In the genomic region with DNA sequence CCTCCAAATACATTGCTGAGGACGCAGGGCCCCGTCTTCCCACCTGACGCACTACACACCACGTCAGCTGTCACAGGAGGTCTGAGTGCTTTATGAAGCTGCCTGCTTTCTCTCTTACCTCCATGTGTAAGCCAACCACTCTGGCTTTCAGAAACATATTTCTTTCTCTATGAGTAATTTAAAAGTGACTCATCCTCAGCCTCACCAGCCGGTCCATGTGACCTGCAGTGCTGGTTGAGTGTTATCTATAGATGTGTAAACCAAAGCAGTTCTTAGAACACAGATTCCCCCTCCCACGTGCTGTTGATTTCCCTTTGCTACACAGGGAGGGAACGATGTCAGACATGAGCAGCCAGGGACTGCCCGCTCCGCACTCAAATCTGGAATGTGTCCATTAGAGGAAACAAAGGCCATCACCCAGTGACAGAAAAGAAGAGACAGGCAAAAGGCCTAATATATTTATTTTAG, we compare ENCODE assay signal across 8 cellular contexts.
A peak's percentile ranks its signal among the peaks of the same experiment; 100 is the strongest.
DNase-seq lines count a peak whose midpoint lies in the region; ATAC-seq and TF ChIP-seq lines count a peak whose summit lies in the region.

No MANE protein-coding gene starts in this region.

- H3K36me3 ChIP-seq in GM23248 (ENCODE audit: low read depth) (no peaks in the 10 kb centered on the region), stomach (no peaks in the 10 kb centered on the region)

- H3K4me3 ChIP-seq in GM23248 (peak overlapping the region; percentile 47), stomach (no peak overlapping the region)

- peak overlapping the region; percentile 62 for H3K9ac ChIP-seq in GM23248

- H3K27me3 ChIP-seq in GM23248 (replicated peaks; ENCODE audit: insufficient read depth) (no peaks in the 10 kb centered on the region), stomach (no peaks in the 10 kb centered on the region)

- H3K27me3 Mint-ChIP-seq in activated CD8-positive, alpha-beta T cell treated with anti-CD3 and anti-CD28 coated beads, Interleukin-2, amount 10 ng/mL, durations not matched to agents 7 days and 5 days (ENCODE audit: low read depth), result no peaks in the 10 kb centered on the region
- no peaks in the 10 kb centered on the region for H3K27me3 Mint-ChIP-seq in effector memory CD8-positive, alpha-beta T cell
- no peaks in the 10 kb centered on the region for H3K27me3 Mint-ChIP-seq in natural killer cell treated with Interleukin-12 subunit alpha and Interleukin-12 subunit beta and Interleukin-15 and Interleukin-18, amount 100 ng/mL, for 72 hours

- no peak for TF ChIP-seq POLR2A in stomach (IDR thresholded peaks at IDR 0.05)

- no peaks in the 10 kb centered on the region for H3K9me2 ChIP-seq in GM23248 (ENCODE audit: insufficient read depth)

- in situ Hi-C loops in GM23248 (cut with MboI), result no loop called here

- no peak for TF ChIP-seq EP300 in stomach (IDR thresholded peaks at IDR 0.05)

- intact Hi-C loops in stomach (cut with DNase I; ENCODE audit: low total_unique reads), result no loop called here

- no peaks in the 10 kb centered on the region for H3K9me3 ChIP-seq in GM23248 (ENCODE audit: low read depth)
- H3K9me3 ChIP-seq in stomach, result no peaks in the 10 kb centered on the region

- CTCF ChIA-PET in activated CD8-positive, alpha-beta T cell treated with anti-CD3 and anti-CD28 coated beads, Interleukin-2, amount 10 ng/mL, durations not matched to agents 7 days and 5 days (lab: Charles Lee), result interaction anchor here (0.8 to 3.7 kb wide), 16 partner anchors 9 to 162 kb away, joined by 3 to 35 read pairs (median 3); partner anchors contain the start of gene BCL2

- POLR2A ChIA-PET in activated CD8-positive, alpha-beta T cell treated with anti-CD3 and anti-CD28 coated beads, Interleukin-2, amount 10 ng/mL, durations not matched to agents 7 days and 5 days (lab: Charles Lee), result interaction anchor here (0.6 to 13.9 kb wide), 21 partner anchors 10 to 445 kb away, joined by 3 to 152 read pairs (median 5); partner anchors contain the start of gene BCL2

- no peaks in the 10 kb centered on the region for H3K9me3 Mint-ChIP-seq in activated CD8-positive, alpha-beta T cell treated with anti-CD3 and anti-CD28 coated beads, Interleukin-2, amount 10 ng/mL, durations not matched to agents 7 days and 5 days (ENCODE audit: insufficient read depth)
- peaks cover 2 to 7% of the 10 kb centered on the region in 2 donors for H3K9me3 Mint-ChIP-seq in effector memory CD8-positive, alpha-beta T cell
- peaks cover 3% of the 10 kb centered on the region for H3K9me3 Mint-ChIP-seq in natural killer cell treated with Interleukin-12 subunit alpha and Interleukin-12 subunit beta and Interleukin-15 and Interleukin-18, amount 100 ng/mL, for 72 hours

- H3K4me3 Mint-ChIP-seq in activated CD8-positive, alpha-beta T cell treated with anti-CD3 and anti-CD28 coated beads, Interleukin-2, amount 10 ng/mL, durations not matched to agents 7 days and 5 days, result peak overlapping the region; percentile 78
- peak overlapping the region; percentile 75 to 79 for H3K4me3 Mint-ChIP-seq in effector memory CD8-positive, alpha-beta T cell
- H3K4me3 Mint-ChIP-seq in natural killer cell treated with Interleukin-12 subunit alpha and Interleukin-12 subunit beta and Interleukin-15 and Interleukin-18, amount 100 ng/mL, for 72 hours, result peak overlapping the region; percentile 82

- no peaks in the 10 kb centered on the region for H4K20me1 ChIP-seq in GM23248 (ENCODE audit: insufficient read depth)

- WGBS in GM23248 (ENCODE audit: low coverage in 1 of 2, low lambda C conversion rate in 2 of 2, missing lambda C conversion rate in 2 of 2), 2 experiments, result 4 to 5% methylated on average over 9 of the region's 9 CpGs
- WGBS in stomach, 5 donors, result 26 to 34% (median 33%) methylated on average over 9 of the region's 9 CpGs

- no peaks in the 10 kb centered on the region for H3K79me2 ChIP-seq in GM23248 (ENCODE audit: insufficient read depth)

- TF ChIP-seq CTCF in stomach (IDR thresholded peaks at IDR 0.05), result no peak

- peaks cover 21% of the 10 kb centered on the region for H3F3A ChIP-seq in GM23248 (ENCODE audit: insufficient read depth)

- H3K4me2 ChIP-seq in GM23248 (ENCODE audit: unreplicated experiment), result peak overlapping the region; percentile 74

- H3K27ac Mint-ChIP-seq in activated CD8-positive, alpha-beta T cell treated with anti-CD3 and anti-CD28 coated beads, Interleukin-2, amount 10 ng/mL, durations not matched to agents 7 days and 5 days, result peak overlapping the region; percentile 93
- H3K27ac Mint-ChIP-seq in effector memory CD8-positive, alpha-beta T cell, result peak overlapping the region; percentile 97 to 99
- H3K27ac Mint-ChIP-seq in natural killer cell treated with Interleukin-12 subunit alpha and Interleukin-12 subunit beta and Interleukin-15 and Interleukin-18, amount 100 ng/mL, for 72 hours, result peak overlapping the region; percentile 95 to 99

- peak; percentile 92 for ATAC-seq in activated CD8-positive, alpha-beta T cell treated with anti-CD3 and anti-CD28 coated beads, Interleukin-2, amount 10 ng/mL, durations not matched to agents 7 days and 5 days
- peak; percentile 85 for ATAC-seq in effector memory CD8-positive, alpha-beta T cell (replicated peaks)
- peak; percentile 90 to 94 for ATAC-seq in natural killer cell treated with Interleukin-12 subunit alpha and Interleukin-12 subunit beta and Interleukin-15 and Interleukin-18, amount 100 ng/mL, for 72 hours

- peak; percentile 29 for DNase-seq in GM04503 (ENCODE audit: low read depth)
- DNase-seq in GM23248, result peak; percentile 94
- DNase-seq in MV-4-11 (lab: John Stamatoyannopoulos, UW), result peak; percentile 91
- DNase-seq in activated CD8-positive, alpha-beta T cell treated with anti-CD3 and anti-CD28 coated beads, Interleukin-2, amount 10 ng/mL, durations not matched to agents 7 days and 5 days, result peak; percentile 90
- peak; percentile 66 to 73 (median 72) for DNase-seq in effector memory CD8-positive, alpha-beta T cell
- DNase-seq in natural killer cell treated with Interleukin-12 subunit alpha and Interleukin-12 subunit beta and Interleukin-15 and Interleukin-18, amount 100 ng/mL, for 72 hours (ENCODE audit: low spot score), result peak; percentile 91
- peak; percentile 62 for DNase-seq in stomach
- DNase-seq in NCI-H1105 (lab: John Stamatoyannopoulos, UW), result no peak

- peaks cover 75% of the 10 kb centered on the region for H3K36me3 Mint-ChIP-seq in activated CD8-positive, alpha-beta T cell treated with anti-CD3 and anti-CD28 coated beads, Interleukin-2, amount 10 ng/mL, durations not matched to agents 7 days and 5 days (ENCODE audit: low read depth)
- peaks cover 21% of the 10 kb centered on the region for H3K36me3 Mint-ChIP-seq in effector memory CD8-positive, alpha-beta T cell (ENCODE audit: insufficient read depth)
- H3K36me3 Mint-ChIP-seq in natural killer cell treated with Interleukin-12 subunit alpha and Interleukin-12 subunit beta and Interleukin-15 and Interleukin-18, amount 100 ng/mL, for 72 hours, result no peaks in the 10 kb centered on the region

- H2AFZ ChIP-seq in GM23248, result peak overlapping the region; percentile 78

- H3K4me1 Mint-ChIP-seq in activated CD8-positive, alpha-beta T cell treated with anti-CD3 and anti-CD28 coated beads, Interleukin-2, amount 10 ng/mL, durations not matched to agents 7 days and 5 days (ENCODE audit: low read depth), result peaks cover 93% of the 10 kb centered on the region
- H3K4me1 Mint-ChIP-seq in effector memory CD8-positive, alpha-beta T cell (ENCODE audit: low read depth in 2 of 2), result peaks cover 70 to 78% of the 10 kb centered on the region in 2 donors
- H3K4me1 Mint-ChIP-seq in natural killer cell treated with Interleukin-12 subunit alpha and Interleukin-12 subunit beta and Interleukin-15 and Interleukin-18, amount 100 ng/mL, for 72 hours (ENCODE audit: low read depth in 2 of 2), result peaks cover 75 to 87% of the 10 kb centered on the region in 2 donors

- peaks cover 17% of the 10 kb centered on the region for H3K4me1 ChIP-seq in GM23248 (ENCODE audit: insufficient read depth)
- peaks cover 9 to 34% (median 23%) of the 10 kb centered on the region in 4 donors for H3K4me1 ChIP-seq in stomach

- H3K27ac ChIP-seq in GM23248, result peak overlapping the region; percentile 85
- peak overlapping the region; percentile 65 to 83 (median 69) for H3K27ac ChIP-seq in stomach
